ENCODE assay signal across 11 cellular contexts in genomic region chr9:136820947-136821332, GRCh38. TPM values are rescaled to one million over a fixed set of nuclear protein-coding genes. Genes with fewer than 3 reads are reported as not detected.
A peak's percentile ranks its signal among the peaks of the same experiment; 100 is the strongest.
DNase-seq lines count a peak whose midpoint lies in the region; ATAC-seq and TF ChIP-seq lines count a peak whose summit lies in the region.
"Had no signal": no experiment of that assay in that cellular context is flagged by ENCODE, and none has a peak within 500 bp of the region (broad histone marks: within the 10 kb centered on the region; RNA-seq: fewer than 3 reads in every experiment).

No MANE protein-coding gene starts in this region.

- DNase-seq in ELF-1 (ENCODE audit: low read depth, low spot score) (peak; percentile 25), choroid plexus epithelial cell (ENCODE audit: low read depth) (peak; percentile 63), prostate gland (ENCODE audit: low spot score) (no peak), NCI-H748 treated with DMSO at 0.1 percent for 48 hours (lab: John Stamatoyannopoulos, UW) (no peak), glomerular visceral epithelial cell (ENCODE audit: extremely low spot score) (no peak)
- DNase-seq in activated CD4-positive, alpha-beta memory T cell treated with anti-CD3 and anti-CD28 coated beads for 36 hours, result no peak
- DNase-seq: activated CD8-positive, alpha-beta memory T cell treated with anti-CD3 and anti-CD28 coated beads, Interleukin-2, amount 50 U/mL, for 48 hours; NCI-H774; T-helper 1 cell had no signal

- H3K36me3 ChIP-seq in iPS-20b (ENCODE audit: insufficient read depth, low read depth, low read length) (peaks cover 32% of the 10 kb centered on the region), prostate gland (no peaks in the 10 kb centered on the region)

- H3K4me1 Mint-ChIP-seq in activated CD4-positive, alpha-beta memory T cell treated with anti-CD3 and anti-CD28 coated beads for 36 hours (ENCODE audit: low read depth), result peaks cover 2% of the 10 kb centered on the region

- intact Hi-C loops in prostate gland (cut with DNase I), result no loop called here
- intact Hi-C loops in activated CD4-positive, alpha-beta memory T cell treated with anti-CD3 and anti-CD28 coated beads for 36 hours (cut with micrococcal nuclease), result no loop called here

- peak overlapping the region; percentile 67; the same call in 1 of the 2 replicates for H3K9ac ChIP-seq in iPS-20b (ENCODE audit: low read depth, low read length)

- 0 out of 2 replicates have a peak, but pooled peaks cover 4% of the 10 kb centered on the region for H3K27me3 ChIP-seq in iPS-20b (ENCODE audit: insufficient read depth, low read length)
- H3K27me3 ChIP-seq in prostate gland (replicated peaks; ENCODE audit: insufficient read depth), result no peaks in the 10 kb centered on the region

- peak overlapping the region; percentile 46 for H3K4me3 ChIP-seq in choroid plexus epithelial cell (ENCODE audit: low read depth, low read length)
- peak overlapping the region; percentile 78 for H3K4me3 ChIP-seq in iPS-20b (ENCODE audit: low read length)
- peak overlapping the region; percentile 10 to 17 for H3K4me3 ChIP-seq in prostate gland

- TF ChIP-seq CTCF in choroid plexus epithelial cell (conservative IDR thresholded peaks at IDR 0.05; ENCODE audit: low read depth, low read length) (no peak), prostate gland (IDR thresholded peaks at IDR 0.05) (no peak)

- no peaks in the 10 kb centered on the region for H3K9me3 Mint-ChIP-seq in activated CD4-positive, alpha-beta memory T cell treated with anti-CD3 and anti-CD28 coated beads for 36 hours

- POLR2A ChIA-PET in activated CD4-positive, alpha-beta memory T cell treated with anti-CD3 and anti-CD28 coated beads for 36 hours (lab: Charles Lee), result no interaction called here

- H3K27me3 Mint-ChIP-seq in activated CD4-positive, alpha-beta memory T cell treated with anti-CD3 and anti-CD28 coated beads for 36 hours, result no peaks in the 10 kb centered on the region

- CTCF ChIA-PET in activated CD4-positive, alpha-beta memory T cell treated with anti-CD3 and anti-CD28 coated beads for 36 hours (lab: Charles Lee), result interaction anchor here (0.6 to 1.6 kb wide), 3 partner anchors 13 to 21 kb away, joined by 3 to 8 read pairs (median 5); partner anchors contain the start of genes AJM1 and RABL6

- no peak for ATAC-seq in GM21381 (IDR thresholded peaks at IDR 0.05; ENCODE audit: unreplicated experiment)

- WGBS in prostate gland, result 70% methylated on average over 24 of the region's 24 CpGs

- no peak for TF ChIP-seq POLR2A in prostate gland (IDR thresholded peaks at IDR 0.05)

- H3K36me3 Mint-ChIP-seq in activated CD4-positive, alpha-beta memory T cell treated with anti-CD3 and anti-CD28 coated beads for 36 hours, result peaks cover 11% of the 10 kb centered on the region

- H3K4me3 Mint-ChIP-seq in activated CD4-positive, alpha-beta memory T cell treated with anti-CD3 and anti-CD28 coated beads for 36 hours, result no peak overlapping the region

- H3K9me3 ChIP-seq in iPS-20b (ENCODE audit: insufficient read depth, low read depth, low read length) (no peaks in the 10 kb centered on the region), prostate gland (no peaks in the 10 kb centered on the region)

- H3K4me1 ChIP-seq in iPS-20b (ENCODE audit: insufficient read depth, low read length) (peaks cover 8% of the 10 kb centered on the region; the same call in 1 of the 2 replicates), prostate gland (replicated peaks) (no peaks in the 10 kb centered on the region)

- H3K27ac ChIP-seq in iPS-20b (ENCODE audit: low read length) (no peak overlapping the region), prostate gland (no peak overlapping the region)

- no peak overlapping the region for H3K27ac Mint-ChIP-seq in activated CD4-positive, alpha-beta memory T cell treated with anti-CD3 and anti-CD28 coated beads for 36 hours

RNA-seq across cellular contexts. Expression of gene RABL6, which starts 13.2 kb away (rescaled TPM):
- total RNA-seq in prostate gland, result 100 to 1,000 TPM in 1 of 2 donors, 10 to 100 TPM in 1; 76.6 to 124 TPM
- 10 to 100 TPM; 83.4 to 85.3 TPM for total RNA-seq in activated CD4-positive, alpha-beta memory T cell treated with anti-CD3 and anti-CD28 coated beads for 36 hours

RNA-seq across cellular contexts. Expression of gene AJM1, which starts 21.3 kb away (rescaled TPM):
- total RNA-seq in prostate gland, result 10 to 100 TPM in 1 of 2 donors, 1 to 10 TPM in 1; 3.6 to 10.1 TPM
- 1 to 10 TPM; 3.8 to 4.2 TPM for total RNA-seq in activated CD4-positive, alpha-beta memory T cell treated with anti-CD3 and anti-CD28 coated beads for 36 hours

RNA-seq across cellular contexts. Expression of gene CCDC183, which starts 24.8 kb away (rescaled TPM):
- total RNA-seq in prostate gland, result 10 to 100 TPM in 1 of 2 donors, 1 to 10 TPM in 1; 9.5 to 45.0 TPM
- under 1 TPM; 0.21 to 0.36 TPM for total RNA-seq in activated CD4-positive, alpha-beta memory T cell treated with anti-CD3 and anti-CD28 coated beads for 36 hours

RNA-seq across cellular contexts. Expression of gene PHPT1, which starts 28.3 kb away (rescaled TPM):
- total RNA-seq in prostate gland, result 100 to 1,000 TPM; 139 to 212 TPM
- total RNA-seq in activated CD4-positive, alpha-beta memory T cell treated with anti-CD3 and anti-CD28 coated beads for 36 hours, result 10 to 100 TPM; 92.2 to 95.5 TPM

RNA-seq across cellular contexts. Expression of gene TMEM141, which starts 29.8 kb away (rescaled TPM):
- 100 to 1,000 TPM; 181 to 335 TPM for total RNA-seq in prostate gland
- 10 to 100 TPM; 42.3 to 45.2 TPM for total RNA-seq in activated CD4-positive, alpha-beta memory T cell treated with anti-CD3 and anti-CD28 coated beads for 36 hours

Comparison
In these comparisons a context has a peak if more than half of its experiments do, and no peak if none do; other contexts are left out.
1. DNase-seq: peak in ELF-1 (single experiment) and choroid plexus epithelial cell (single experiment); none in prostate gland (single experiment), NCI-H748 treated with DMSO at 0.1 percent for 48 hours (single experiment), activated CD4-positive, alpha-beta memory T cell treated with anti-CD3 and anti-CD28 coated beads for 36 hours (single experiment) and glomerular visceral epithelial cell (single experiment).
2. H3K4me3 ChIP-seq: peak in every context shown above with its lines; median percentile 78 in iPS-20b; 46 in choroid plexus epithelial cell; 14 in prostate gland.
3. RNA of gene CCDC183, which starts 24.8 kb away (total RNA-seq): 9.5 to 45.0 TPM in prostate gland; 0.21 to 0.36 TPM in activated CD4-positive, alpha-beta memory T cell treated with anti-CD3 and anti-CD28 coated beads for 36 hours; every median in the first group is over 4 times any median in the second.